ENCODE assay signal across 1 cellular context in the genomic region with DNA sequence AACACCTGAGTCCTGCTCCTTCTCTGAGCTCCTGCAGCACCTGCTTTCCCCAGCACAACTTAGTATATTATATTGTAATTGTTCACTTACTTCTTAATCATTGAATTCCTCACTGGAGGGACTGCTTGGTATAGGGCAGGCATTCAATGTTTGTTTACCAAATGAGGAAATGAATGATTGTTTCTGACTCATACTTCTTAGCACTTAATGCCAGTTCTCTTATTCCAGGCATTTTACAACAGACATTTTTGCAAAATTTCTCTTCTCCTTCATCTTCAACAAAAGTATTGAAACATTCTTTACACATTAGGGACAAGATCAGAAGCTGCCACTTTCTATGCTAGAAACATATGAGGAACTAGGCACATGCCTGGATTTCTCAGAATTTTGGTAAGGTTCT.
TF ChIP-seq lines count a peak whose summit lies in the region.

No MANE protein-coding gene starts in this region.

TF ChIP-seq in GM23338, 12 proteins besides CTCF, POLR2A, EP300 and RAD21 (continued from another document):
- TF ChIP-seq, protein P1, sequence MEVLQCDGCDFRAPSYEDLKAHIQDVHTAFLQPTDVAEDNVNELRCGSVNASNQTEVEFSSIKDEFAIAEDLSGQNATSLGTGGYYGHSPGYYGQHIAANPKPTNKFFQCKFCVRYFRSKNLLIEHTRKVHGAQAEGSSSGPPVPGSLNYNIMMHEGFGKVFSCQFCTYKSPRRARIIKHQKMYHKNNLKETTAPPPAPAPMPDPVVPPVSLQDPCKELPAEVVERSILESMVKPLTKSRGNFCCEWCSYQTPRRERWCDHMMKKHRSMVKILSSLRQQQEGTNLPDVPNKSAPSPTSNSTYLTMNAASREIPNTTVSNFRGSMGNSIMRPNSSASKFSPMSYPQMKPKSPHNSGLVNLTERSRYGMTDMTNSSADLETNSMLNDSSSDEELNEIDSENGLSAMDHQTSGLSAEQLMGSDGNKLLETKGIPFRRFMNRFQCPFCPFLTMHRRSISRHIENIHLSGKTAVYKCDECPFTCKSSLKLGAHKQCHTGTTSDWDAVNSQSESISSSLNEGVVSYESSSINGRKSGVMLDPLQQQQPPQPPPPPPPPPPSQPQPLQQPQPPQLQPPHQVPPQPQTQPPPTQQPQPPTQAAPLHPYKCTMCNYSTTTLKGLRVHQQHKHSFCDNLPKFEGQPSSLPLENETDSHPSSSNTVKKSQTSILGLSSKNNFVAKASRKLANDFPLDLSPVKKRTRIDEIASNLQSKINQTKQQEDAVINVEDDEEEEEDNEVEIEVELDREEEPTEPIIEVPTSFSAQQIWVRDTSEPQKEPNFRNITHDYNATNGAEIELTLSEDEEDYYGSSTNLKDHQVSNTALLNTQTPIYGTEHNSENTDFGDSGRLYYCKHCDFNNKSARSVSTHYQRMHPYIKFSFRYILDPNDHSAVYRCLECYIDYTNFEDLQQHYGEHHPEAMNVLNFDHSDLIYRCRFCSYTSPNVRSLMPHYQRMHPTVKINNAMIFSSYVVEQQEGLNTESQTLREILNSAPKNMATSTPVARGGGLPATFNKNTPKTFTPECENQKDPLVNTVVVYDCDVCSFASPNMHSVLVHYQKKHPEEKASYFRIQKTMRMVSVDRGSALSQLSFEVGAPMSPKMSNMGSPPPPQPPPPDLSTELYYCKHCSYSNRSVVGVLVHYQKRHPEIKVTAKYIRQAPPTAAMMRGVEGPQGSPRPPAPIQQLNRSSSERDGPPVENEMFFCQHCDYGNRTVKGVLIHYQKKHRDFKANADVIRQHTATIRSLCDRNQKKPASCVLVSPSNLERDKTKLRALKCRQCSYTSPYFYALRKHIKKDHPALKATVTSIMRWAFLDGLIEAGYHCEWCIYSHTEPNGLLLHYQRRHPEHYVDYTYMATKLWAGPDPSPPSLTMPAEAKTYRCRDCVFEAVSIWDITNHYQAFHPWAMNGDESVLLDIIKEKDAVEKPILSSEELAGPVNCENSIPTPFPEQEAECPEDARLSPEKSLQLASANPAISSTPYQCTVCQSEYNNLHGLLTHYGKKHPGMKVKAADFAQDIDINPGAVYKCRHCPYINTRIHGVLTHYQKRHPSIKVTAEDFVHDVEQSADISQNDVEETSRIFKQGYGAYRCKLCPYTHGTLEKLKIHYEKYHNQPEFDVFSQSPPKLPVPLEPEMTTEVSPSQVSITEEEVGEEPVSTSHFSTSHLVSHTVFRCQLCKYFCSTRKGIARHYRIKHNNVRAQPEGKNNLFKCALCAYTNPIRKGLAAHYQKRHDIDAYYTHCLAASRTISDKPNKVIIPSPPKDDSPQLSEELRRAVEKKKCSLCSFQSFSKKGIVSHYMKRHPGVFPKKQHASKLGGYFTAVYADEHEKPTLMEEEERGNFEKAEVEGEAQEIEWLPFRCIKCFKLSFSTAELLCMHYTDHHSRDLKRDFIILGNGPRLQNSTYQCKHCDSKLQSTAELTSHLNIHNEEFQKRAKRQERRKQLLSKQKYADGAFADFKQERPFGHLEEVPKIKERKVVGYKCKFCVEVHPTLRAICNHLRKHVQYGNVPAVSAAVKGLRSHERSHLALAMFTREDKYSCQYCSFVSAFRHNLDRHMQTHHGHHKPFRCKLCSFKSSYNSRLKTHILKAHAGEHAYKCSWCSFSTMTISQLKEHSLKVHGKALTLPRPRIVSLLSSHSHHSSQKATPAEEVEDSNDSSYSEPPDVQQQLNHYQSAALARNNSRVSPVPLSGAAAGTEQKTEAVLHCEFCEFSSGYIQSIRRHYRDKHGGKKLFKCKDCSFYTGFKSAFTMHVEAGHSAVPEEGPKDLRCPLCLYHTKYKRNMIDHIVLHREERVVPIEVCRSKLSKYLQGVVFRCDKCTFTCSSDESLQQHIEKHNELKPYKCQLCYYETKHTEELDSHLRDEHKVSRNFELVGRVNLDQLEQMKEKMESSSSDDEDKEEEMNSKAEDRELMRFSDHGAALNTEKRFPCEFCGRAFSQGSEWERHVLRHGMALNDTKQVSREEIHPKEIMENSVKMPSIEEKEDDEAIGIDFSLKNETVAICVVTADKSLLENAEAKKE (CRISPR knock-in tag; IDR thresholded peaks at IDR 0.05): no peak
- no peak for TF ChIP-seq ZNF114 (CRISPR knock-in tag; IDR thresholded peaks at IDR 0.05)
- TF ChIP-seq POLR2AphosphoS5 (IDR thresholded peaks at IDR 0.05; ENCODE audit: low read depth): no peak
- no peak for TF ChIP-seq JUNB (IDR thresholded peaks at IDR 0.05; ENCODE audit: unreplicated experiment)
- TF ChIP-seq ETS1 (IDR thresholded peaks at IDR 0.05): no peak
TF ChIP-seq in GM23338: peak in this region for 0.
